ENCODE assay signal across 26 cellular contexts in genomic region chr19:7981199-7981598, GRCh38. TPM values are rescaled to one million over a fixed set of nuclear protein-coding genes. Genes with fewer than 3 reads are reported as not detected.
"Had no signal": no experiment of that assay in that cellular context is flagged by ENCODE, and none has a peak within 500 bp of the region (broad histone marks: within the 10 kb centered on the region; RNA-seq: fewer than 3 reads in every experiment).

No MANE protein-coding gene starts in this region.

- H3K36me3 Mint-ChIP-seq: naive B cell; natural killer cell treated with Interleukin-12 subunit alpha and Interleukin-12 subunit beta and Interleukin-15 and Interleukin-18, amount 100 ng/mL, for 72 hours; type B pancreatic cell had no signal

- DNase-seq: dermis blood vessel endothelial cell; effector memory CD4-positive, alpha-beta T cell; gastrocnemius medialis; heart left ventricle; hippocampal formation; left colon; mesenchymal stem cell; naive B cell; nucleus accumbens; stimulated activated CD4-positive, alpha-beta T cell treated with anti-CD3 and anti-CD28 coated beads, Interleukin-4, amount 100 ng/mL, for 4 hours; stimulated activated naive CD8-positive, alpha-beta T cell treated with anti-CD3 and anti-CD28 coated beads, Interleukin-15, Interleukin-2, amounts not matched to agents 100 U/mL and 50 U/mL, for 24 hours; substantia nigra; testis; tibial artery had no signal

- ATAC-seq: gastrocnemius medialis; heart left ventricle; left colon; mucosa of descending colon; natural killer cell treated with Interleukin-12 subunit alpha and Interleukin-12 subunit beta and Interleukin-15 and Interleukin-18, amount 100 ng/mL, for 72 hours; sciatic nerve; stimulated activated memory B cell treated with anti-CD40 and anti-IgM and Interleukin-4, amounts not matched to agents 10 μg/mL and 1 μg/mL and 100 μg/mL, for 72 hours; stimulated activated naive CD8-positive, alpha-beta T cell treated with anti-CD3 and anti-CD28 coated beads, Interleukin-15, Interleukin-2, amounts not matched to agents 100 U/mL and 50 U/mL, for 24 hours had no signal

- H3K27ac Mint-ChIP-seq: mesothelial cell of epicardium; natural killer cell treated with Interleukin-12 subunit alpha and Interleukin-12 subunit beta and Interleukin-15 and Interleukin-18, amount 100 ng/mL, for 72 hours; stimulated activated memory B cell treated with anti-CD40 and anti-IgM and Interleukin-4, amounts not matched to agents 10 μg/mL and 1 μg/mL and 100 μg/mL, for 72 hours; type B pancreatic cell had no signal

- H3K4me2 ChIP-seq: smooth muscle cell had no signal

- H3K4me3 Mint-ChIP-seq: mesothelial cell of epicardium; naive B cell; natural killer cell treated with Interleukin-12 subunit alpha and Interleukin-12 subunit beta and Interleukin-15 and Interleukin-18, amount 100 ng/mL, for 72 hours; neural crest cell; stimulated activated memory B cell treated with anti-CD40 and anti-IgM and Interleukin-4, amounts not matched to agents 10 μg/mL and 1 μg/mL and 100 μg/mL, for 72 hours; type B pancreatic cell had no signal

- H3K4me3 ChIP-seq: coronary artery, gastrocnemius medialis, heart left ventricle, mucosa of descending colon, prostate gland, right atrium auricular region, smooth muscle cell, testis, tibial artery had no signal

- H3K9me3 ChIP-seq: gastrocnemius medialis, heart left ventricle, mucosa of descending colon, prostate gland, right atrium auricular region, testis, tibial artery had no signal

- FAIRE-seq: islet of Langerhans had no signal

- H3K4me1 Mint-ChIP-seq: mesothelial cell of epicardium, neural crest cell had no signal

- H3K27me3 ChIP-seq: gastrocnemius medialis, heart left ventricle, right atrium auricular region, testis, tibial artery had no signal

- H3K4me1 ChIP-seq: prostate gland, testis had no signal

- H3K27ac ChIP-seq: coronary artery, prostate gland, testis, tibial artery had no signal

- H3K27me3 Mint-ChIP-seq: naive B cell; natural killer cell treated with Interleukin-12 subunit alpha and Interleukin-12 subunit beta and Interleukin-15 and Interleukin-18, amount 100 ng/mL, for 72 hours; stimulated activated memory B cell treated with anti-CD40 and anti-IgM and Interleukin-4, amounts not matched to agents 10 μg/mL and 1 μg/mL and 100 μg/mL, for 72 hours; type B pancreatic cell had no signal

- H3K9me3 Mint-ChIP-seq: mesothelial cell of epicardium; naive B cell; natural killer cell treated with Interleukin-12 subunit alpha and Interleukin-12 subunit beta and Interleukin-15 and Interleukin-18, amount 100 ng/mL, for 72 hours; neural crest cell; stimulated activated memory B cell treated with anti-CD40 and anti-IgM and Interleukin-4, amounts not matched to agents 10 μg/mL and 1 μg/mL and 100 μg/mL, for 72 hours; type B pancreatic cell had no signal

RNA-seq across cellular contexts. Expression of gene CTXN1, which starts 55.3 kb away (rescaled TPM):
- total RNA-seq: gastrocnemius medialis had no signal
